In genomic region chr2:83471708-83472107, GRCh38 we compare ENCODE assay signal across 25 cellular contexts.
DNase-seq lines count a peak whose midpoint lies in the region; ATAC-seq and TF ChIP-seq lines count a peak whose summit lies in the region.
"Had no signal": no experiment of that assay in that cellular context is flagged by ENCODE, and none has a peak within 500 bp of the region (broad histone marks: within the 10 kb centered on the region; RNA-seq: fewer than 3 reads in every experiment).

No MANE protein-coding gene starts in this region.

- TF ChIP-seq CTCF in ascending aorta (IDR thresholded peaks at IDR 0.05): no peak

- no peaks in the 10 kb centered on the region for H3K36me3 ChIP-seq in ascending aorta
- H3K36me3 ChIP-seq: heart left ventricle, MG63, ovary, stomach, tibial artery had no signal

- DNase-seq in DMS53 (lab: John Stamatoyannopoulos, UW) (peak; percentile 69), NCI-H1092 treated with DMSO at 0.1 percent for 48 hours (lab: John Stamatoyannopoulos, UW) (peak; percentile 85), NCI-H510A (lab: John Stamatoyannopoulos, UW) (peak; percentile 1), left kidney (ENCODE audit: low read depth, low spot score) (peak; percentile 31), ascending aorta (ENCODE audit: low spot score in 2 of 2) (no peak), CD1c-positive myeloid dendritic cell (ENCODE audit: extremely low spot score) (no peak)
- DNase-seq in stimulated activated CD8-positive, alpha-beta memory T cell treated with anti-CD3 and anti-CD28 coated beads, Interleukin-4, amount 100 ng/mL, for 48 hours: no peak
- DNase-seq: activated CD4-positive, alpha-beta T cell treated with anti-CD3 and anti-CD28 coated beads for 48 hours; activated naive CD4-positive, alpha-beta T cell treated with anti-CD3 and anti-CD28 coated beads for 36 hours; activated T-cell treated with anti-CD3 and anti-CD28 coated beads, Interleukin-2, amount 50 U/mL, for 72 hours; GDM1; heart left ventricle; mesendoderm; MG63; naive thymus-derived CD4-positive, alpha-beta T cell; NCI-H1694 treated with DMSO at 0.1 percent for 48 hours; NCI-H526; ovary; stomach; tibial artery had no signal

- intact Hi-C loops in ascending aorta (cut with DNase I): no loop called here

- ATAC-seq in HG03439 (IDR thresholded peaks at IDR 0.05; ENCODE audit: unreplicated experiment): no peak
- ATAC-seq: activated T-cell treated with anti-CD3 and anti-CD28 coated beads, Interleukin-2, amount 50 U/mL, for 72 hours; heart left ventricle; K562; naive thymus-derived CD4-positive, alpha-beta T cell; SK-N-SH treated with all-trans-retinoic acid at 6 μM for 48 hours had no signal

- no peak overlapping the region for H3K4me3 ChIP-seq in ascending aorta
- H3K4me3 ChIP-seq: heart left ventricle, K562, MG63, ovary, stomach, tibial artery had no signal

- no peaks in the 10 kb centered on the region for H3K9me3 ChIP-seq in ascending aorta
- H3K9me3 ChIP-seq: heart left ventricle, MG63, ovary, stomach, tibial artery had no signal

- no peak overlapping the region for H3K27ac ChIP-seq in ascending aorta
- H3K27ac ChIP-seq: epithelial cell of prostate, heart left ventricle, ovary, RWPE1, stomach, tibial artery had no signal

- H3K4me1 ChIP-seq in ascending aorta: no peaks in the 10 kb centered on the region
- H3K4me1 ChIP-seq: heart left ventricle, stomach, tibial artery had no signal

- no peaks in the 10 kb centered on the region for H3K27me3 ChIP-seq in ascending aorta
- H3K27me3 ChIP-seq: heart left ventricle, MG63, ovary, stomach, tibial artery had no signal

Comparison
In these comparisons a context has a peak if more than half of its experiments do, and no peak if none do; other contexts are left out.
1. DNase-seq: peak in DMS53 (single experiment), NCI-H1092 treated with DMSO at 0.1 percent for 48 hours (single experiment), NCI-H510A (single experiment) and left kidney (single experiment); none in ascending aorta (0 of 2), CD1c-positive myeloid dendritic cell (single experiment) and stimulated activated CD8-positive, alpha-beta memory T cell treated with anti-CD3 and anti-CD28 coated beads, Interleukin-4, amount 100 ng/mL, for 48 hours (single experiment).